Comparison of ENCODE assay signal across 8 cellular contexts in genomic region chr6:21586760-21587181, GRCh38. TPM values are rescaled to one million over a fixed set of nuclear protein-coding genes. Genes with fewer than 3 reads are reported as not detected.
A peak's percentile ranks its signal among the peaks of the same experiment; 100 is the strongest.
DNase-seq lines count a peak whose midpoint lies in the region; ATAC-seq and TF ChIP-seq lines count a peak whose summit lies in the region.

No MANE protein-coding gene starts in this region.

- intact Hi-C loops in left colon (cut with DNase I, micrococcal nuclease) = loop anchor here in 1 of 2 donors (5.0 kb wide), 1 partner anchor 1024 kb away; no protein-coding TSS in a partner anchor

- WGBS in thymus = 5% methylated on average over 15 of the region's 15 CpGs

- H3K27me3 ChIP-seq in thymus (ENCODE audit: control insufficient read depth, insufficient read depth) = no peaks in the 10 kb centered on the region

- in situ Hi-C loops in astrocyte of the spinal cord (cut with HindIII; ENCODE audit: low sequenced_read_pairs) = no loop called here

- no peaks in the 10 kb centered on the region for H3K36me3 ChIP-seq in thymus (ENCODE audit: control insufficient read depth, insufficient read depth)

- TF ChIP-seq CTCF in astrocyte of the spinal cord (IDR thresholded peaks at IDR 0.05; ENCODE audit: low read depth, low read length) = no peak

- no peaks in the 10 kb centered on the region for H3K4me1 ChIP-seq in thymus (ENCODE audit: control insufficient read depth, insufficient read depth, low read length)

- DNase-seq in astrocyte of the spinal cord (ENCODE audit: low read depth, low spot score) (no peak), left colon (peak; percentile 76 to 81), MV-4-11 (lab: John Stamatoyannopoulos, UW) (no peak), SW 1271 (lab: John Stamatoyannopoulos, UW) (no peak)

- H3K4me3 ChIP-seq in astrocyte of the spinal cord (ENCODE audit: low read depth, low read length) (peak overlapping the region; percentile 64), thymus (ENCODE audit: low read length) (peak overlapping the region; percentile 81)

- no peaks in the 10 kb centered on the region for H3K9me3 ChIP-seq in thymus (ENCODE audit: control insufficient read depth)

- peak overlapping the region; percentile 99 for H3K27ac ChIP-seq in thymus (ENCODE audit: low read depth)

- ATAC-seq in GM19043 (IDR thresholded peaks at IDR 0.05; ENCODE audit: low read depth, unreplicated experiment) (peak; percentile 4), HG03354 (IDR thresholded peaks at IDR 0.05; ENCODE audit: poor library complexity, severe bottlenecking, unreplicated experiment) (peak; percentile 6), left colon (peak; percentile 52), HG02610 (IDR thresholded peaks at IDR 0.05; ENCODE audit: unreplicated experiment) (no peak)

RNA-seq across cellular contexts. Expression of gene SOX4, which starts 6.8 kb away (rescaled TPM):
- 10 to 100 TPM; 28.9 to 44.6 TPM for total RNA-seq in left colon
- polyA plus RNA-seq in thymus = 85.7 TPM

Comparison
In these comparisons a context has a peak if more than half of its experiments do, and no peak if none do; other contexts are left out.
1. DNase-seq: peak in left colon (2 of 2); none in astrocyte of the spinal cord (single experiment), MV-4-11 (single experiment) and SW 1271 (0 of 2).